1 cellular context compared by ENCODE assay signal in genomic region chr1:29577512-29577911, GRCh38.
TF ChIP-seq lines count a peak whose summit lies in the region.

No MANE protein-coding gene starts in this region.

TF ChIP-seq in K562, 482 proteins besides CTCF, POLR2A, EP300 and RAD21 (continued from another document):
- no peak for TF ChIP-seq SMARCE1 (IDR thresholded peaks at IDR 0.05)
- TF ChIP-seq ZNF699 (CRISPR knock-in tag; IDR thresholded peaks at IDR 0.05; ENCODE audit: insufficient replicate concordance), result no peak
- no peak for TF ChIP-seq ZNF583 (CRISPR knock-in tag; IDR thresholded peaks at IDR 0.05)
- no peak for TF ChIP-seq NBN (IDR thresholded peaks at IDR 0.05; ENCODE audit: low read depth)
- no peak for TF ChIP-seq HINFP (tag; conservative IDR thresholded peaks at IDR 0.05; ENCODE audit: low read depth)
- TF ChIP-seq SAP30 (IDR thresholded peaks at IDR 0.05; ENCODE audit: borderline replicate concordance, insufficient read depth, low read depth, low read length, poor library complexity, severe bottlenecking), result no peak
